In the genomic region with DNA sequence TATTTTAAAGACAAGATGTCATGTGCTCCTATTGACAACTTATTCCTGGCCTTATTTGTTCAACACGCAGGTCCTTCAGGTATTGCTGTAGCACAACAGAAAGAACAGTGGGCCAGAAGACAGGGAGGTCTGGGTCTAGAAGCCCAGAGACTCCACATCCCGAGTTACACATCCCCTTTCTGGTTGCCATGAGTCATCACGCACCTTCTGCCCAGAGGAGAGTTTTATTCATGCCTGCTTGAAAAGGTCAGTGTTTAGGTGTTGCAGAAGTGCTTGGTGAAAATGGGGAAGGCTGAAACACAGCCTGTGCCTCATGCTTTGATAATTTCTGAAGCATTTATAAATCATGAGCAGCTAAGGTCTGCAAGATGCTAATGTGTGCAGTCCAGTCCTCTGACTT, we compare ENCODE assay signal across 9 cellular contexts.
DNase-seq lines count a peak whose midpoint lies in the region; ATAC-seq and TF ChIP-seq lines count a peak whose summit lies in the region.
"Had no signal": no experiment of that assay in that cellular context is flagged by ENCODE, and none has a peak within 500 bp of the region (broad histone marks: within the 10 kb centered on the region; RNA-seq: fewer than 3 reads in every experiment).

No MANE protein-coding gene starts in this region.

- TF ChIP-seq POLR2A in spleen (IDR thresholded peaks at IDR 0.05), result no peak

- intact Hi-C loops in spleen (cut with DNase I; ENCODE audit: low total_unique reads), result no loop called here

- H3K9me3 ChIP-seq in HUES48 (ENCODE audit: control insufficient read depth, insufficient read depth, low read length), result 0 out of 2 replicates have a peak, but pooled peaks cover 3% of the 10 kb centered on the region
- H3K9me3 ChIP-seq in spleen, result peaks cover 0 to 9% (median 3%) of the 10 kb centered on the region in 8 donors

- H3K36me3 ChIP-seq in HUES48 (ENCODE audit: control insufficient read depth, insufficient read depth, low read length), result no peaks in the 10 kb centered on the region
- no peaks in the 10 kb centered on the region for H3K36me3 ChIP-seq in spleen

- ATAC-seq in GM18519 (IDR thresholded peaks at IDR 0.05; ENCODE audit: low FRiP score, unreplicated experiment), result peak; percentile 82
- peak; percentile 84 for ATAC-seq in GM21717 (IDR thresholded peaks at IDR 0.05; ENCODE audit: unreplicated experiment)

- WGBS in spleen, 5 donors, result 55 to 73% (median 68%) methylated on average over 3 of the region's 3 CpGs

- H3K4me3 ChIP-seq in HUES48 (ENCODE audit: low read depth, low read length) (no peak overlapping the region), spleen (no peak overlapping the region)

- H3K27ac ChIP-seq in HUES48 (ENCODE audit: low read depth, low read length) (peak overlapping the region; percentile 9), spleen (peak overlapping the region in 4 of 8 donors; percentile 13 to 21 (median 20))

- no peak for TF ChIP-seq CTCF in spleen (IDR thresholded peaks at IDR 0.05 in 8 of 11, conservative IDR thresholded peaks at IDR 0.05 in 3 of 11)

- no peak overlapping the region for H3K9ac ChIP-seq in HUES48 (ENCODE audit: low read depth, low read length)

- H3K27me3 ChIP-seq in HUES48 (ENCODE audit: control insufficient read depth, insufficient read depth, low read length), result no peaks in the 10 kb centered on the region
- no peaks in the 10 kb centered on the region for H3K27me3 ChIP-seq in spleen (replicated peaks in 1 of 7)

- peak; percentile 18 for DNase-seq in iPS-NIHi11 (ENCODE audit: low spot score)
- DNase-seq in COLO829 (ENCODE audit: low spot score), result no peak
- no peak for DNase-seq in SHP77 treated with DMSO at 0.1 percent for 48 hours (lab: John Stamatoyannopoulos, UW)
- no peak for DNase-seq in NCI-H1048 (lab: John Stamatoyannopoulos, UW)
- no peak for DNase-seq in spleen
- DNase-seq: left cardiac atrium had no signal

- H3K4me1 ChIP-seq in HUES48 (ENCODE audit: control insufficient read depth, insufficient read depth, low read length) (peaks cover 31% of the 10 kb centered on the region), spleen (peaks cover 12 to 61% (median 32%) of the 10 kb centered on the region in 6 donors)
